25 cellular contexts compared by ENCODE assay signal in genomic region chr1:57089221-57089620, GRCh38.
DNase-seq lines count a peak whose midpoint lies in the region; ATAC-seq and TF ChIP-seq lines count a peak whose summit lies in the region.
"Had no signal": no experiment of that assay in that cellular context is flagged by ENCODE, and none has a peak within 500 bp of the region (broad histone marks: within the 10 kb centered on the region; RNA-seq: fewer than 3 reads in every experiment).

No MANE protein-coding gene starts in this region.

- H3K9me3 Mint-ChIP-seq in neural progenitor cell = no peaks in the 10 kb centered on the region
- H3K9me3 Mint-ChIP-seq: CD4-positive, alpha-beta memory T cell had no signal

- H3K79me2 ChIP-seq in neural progenitor cell (ENCODE audit: low read depth) = no peaks in the 10 kb centered on the region

- no peak overlapping the region for H3K27ac Mint-ChIP-seq in neural progenitor cell
- H3K27ac Mint-ChIP-seq: CD14-positive monocyte; CD4-positive, alpha-beta memory T cell; CD4-positive, CD25-positive, alpha-beta regulatory T cell; CD8-positive, alpha-beta memory T cell had no signal

- no peaks in the 10 kb centered on the region for H3F3A ChIP-seq in neural progenitor cell (ENCODE audit: low read depth)

- no peak overlapping the region for H2AFZ ChIP-seq in neural progenitor cell (replicated peaks)

- ATAC-seq in Right ventricle myocardium superior (ENCODE audit: poor library complexity) = no peak
- ATAC-seq in omental fat pad (ENCODE audit: low FRiP score) = peak; percentile 55
- no peak for ATAC-seq in HG03095 (IDR thresholded peaks at IDR 0.05; ENCODE audit: unreplicated experiment)
- ATAC-seq: GM12878 had no signal

- H4K20me1 ChIP-seq in neural progenitor cell (ENCODE audit: low read depth) = no peaks in the 10 kb centered on the region
- H4K20me1 ChIP-seq: BLaER1 had no signal

- H3K27me3 ChIP-seq in left ventricle myocardium inferior (ENCODE audit: low read depth) (no peaks in the 10 kb centered on the region), neural progenitor cell (no peaks in the 10 kb centered on the region)
- H3K27me3 ChIP-seq: BE2C, BLaER1 had no signal

- H3K27ac ChIP-seq in left ventricle myocardium inferior (replicated peaks) (peak overlapping the region; percentile 64), neural progenitor cell (no peak overlapping the region)
- H3K27ac ChIP-seq: BLaER1 had no signal

- intact Hi-C loops in left ventricle myocardium inferior (cut with micrococcal nuclease) (no loop called here), Right ventricle myocardium superior (cut with DNase I) (no loop called here)

- DNase-seq in left ventricle myocardium inferior (no peak), Right ventricle myocardium superior (no peak), neural progenitor cell (ENCODE audit: low spot score) (no peak), omental fat pad (ENCODE audit: low spot score) (no peak), NCI-H1048 (lab: John Stamatoyannopoulos, UW) (no peak)
- no peak for DNase-seq in activated CD4-positive, alpha-beta T cell treated with anti-CD3 and anti-CD28 coated beads, Interleukin-2, amount 50 U/mL, for 1 hour
- DNase-seq: 8988T; ACHN; BE2C; C1 segment of cervical spinal cord; CD4-positive, alpha-beta memory T cell; CD4-positive, CD25-positive, alpha-beta regulatory T cell; CD8-positive, alpha-beta memory T cell; COR-L47; DMS 273 treated with DMSO at 0.1 percent for 48 hours; DMS153; DMS53; DMS79; DND-41; EL; GDM1 had no signal

- no peaks in the 10 kb centered on the region for H3K36me3 Mint-ChIP-seq in neural progenitor cell
- H3K36me3 Mint-ChIP-seq: CD14-positive monocyte; CD4-positive, CD25-positive, alpha-beta regulatory T cell; CD8-positive, alpha-beta memory T cell had no signal

- H3K4me2 ChIP-seq in neural progenitor cell = peak overlapping the region; percentile 43
- H3K4me2 ChIP-seq: BLaER1 had no signal

- H3K36me3 ChIP-seq in left ventricle myocardium inferior = no peaks in the 10 kb centered on the region
- no peaks in the 10 kb centered on the region for H3K36me3 ChIP-seq in neural progenitor cell
- H3K36me3 ChIP-seq: BE2C had no signal

- no peak overlapping the region for H3K4me3 Mint-ChIP-seq in neural progenitor cell
- H3K4me3 Mint-ChIP-seq: CD14-positive monocyte; CD4-positive, alpha-beta memory T cell; CD4-positive, CD25-positive, alpha-beta regulatory T cell; CD8-positive, alpha-beta memory T cell had no signal

- H3K4me1 Mint-ChIP-seq in neural progenitor cell = peaks cover 32% of the 10 kb centered on the region
- H3K4me1 Mint-ChIP-seq: CD14-positive monocyte; CD4-positive, alpha-beta memory T cell; CD4-positive, CD25-positive, alpha-beta regulatory T cell; CD8-positive, alpha-beta memory T cell had no signal

- no peak overlapping the region for H3K9ac ChIP-seq in neural progenitor cell
- H3K9ac ChIP-seq: BLaER1 had no signal

- H3K4me3 ChIP-seq in left ventricle myocardium inferior (no peak overlapping the region), neural progenitor cell (no peak overlapping the region)
- H3K4me3 ChIP-seq: BLaER1, GM12878 had no signal

- TF ChIP-seq CTCF in left ventricle myocardium inferior (IDR thresholded peaks at IDR 0.05; ENCODE audit: borderline replicate concordance) (no peak), neural progenitor cell (IDR thresholded peaks at IDR 0.05) (no peak), omental fat pad (IDR thresholded peaks at IDR 0.05) (no peak)

- H3K9me3 ChIP-seq in left ventricle myocardium inferior (replicated peaks) (no peaks in the 10 kb centered on the region), neural progenitor cell (ENCODE audit: low read depth) (no peaks in the 10 kb centered on the region)
- H3K9me3 ChIP-seq: BE2C, BLaER1 had no signal

- H3K4me1 ChIP-seq in left ventricle myocardium inferior = peaks cover 32% of the 10 kb centered on the region
- H3K4me1 ChIP-seq in neural progenitor cell = peaks cover 51% of the 10 kb centered on the region
- H3K4me1 ChIP-seq: BE2C, BLaER1 had no signal

- H3K27me3 Mint-ChIP-seq in neural progenitor cell (ENCODE audit: insufficient read depth, low read depth) = peaks cover 4% of the 10 kb centered on the region
- H3K27me3 Mint-ChIP-seq: CD4-positive, alpha-beta memory T cell; CD4-positive, CD25-positive, alpha-beta regulatory T cell had no signal
